1 cellular context compared by ENCODE assay signal in genomic region chr16:53775106-53775820, GRCh38.
TF ChIP-seq lines count a peak whose summit lies in the region.

No MANE protein-coding gene starts in this region.

TF ChIP-seq in GM23338, 12 proteins besides CTCF, POLR2A, EP300 and RAD21 (continued from another document):
- TF ChIP-seq, protein P1, sequence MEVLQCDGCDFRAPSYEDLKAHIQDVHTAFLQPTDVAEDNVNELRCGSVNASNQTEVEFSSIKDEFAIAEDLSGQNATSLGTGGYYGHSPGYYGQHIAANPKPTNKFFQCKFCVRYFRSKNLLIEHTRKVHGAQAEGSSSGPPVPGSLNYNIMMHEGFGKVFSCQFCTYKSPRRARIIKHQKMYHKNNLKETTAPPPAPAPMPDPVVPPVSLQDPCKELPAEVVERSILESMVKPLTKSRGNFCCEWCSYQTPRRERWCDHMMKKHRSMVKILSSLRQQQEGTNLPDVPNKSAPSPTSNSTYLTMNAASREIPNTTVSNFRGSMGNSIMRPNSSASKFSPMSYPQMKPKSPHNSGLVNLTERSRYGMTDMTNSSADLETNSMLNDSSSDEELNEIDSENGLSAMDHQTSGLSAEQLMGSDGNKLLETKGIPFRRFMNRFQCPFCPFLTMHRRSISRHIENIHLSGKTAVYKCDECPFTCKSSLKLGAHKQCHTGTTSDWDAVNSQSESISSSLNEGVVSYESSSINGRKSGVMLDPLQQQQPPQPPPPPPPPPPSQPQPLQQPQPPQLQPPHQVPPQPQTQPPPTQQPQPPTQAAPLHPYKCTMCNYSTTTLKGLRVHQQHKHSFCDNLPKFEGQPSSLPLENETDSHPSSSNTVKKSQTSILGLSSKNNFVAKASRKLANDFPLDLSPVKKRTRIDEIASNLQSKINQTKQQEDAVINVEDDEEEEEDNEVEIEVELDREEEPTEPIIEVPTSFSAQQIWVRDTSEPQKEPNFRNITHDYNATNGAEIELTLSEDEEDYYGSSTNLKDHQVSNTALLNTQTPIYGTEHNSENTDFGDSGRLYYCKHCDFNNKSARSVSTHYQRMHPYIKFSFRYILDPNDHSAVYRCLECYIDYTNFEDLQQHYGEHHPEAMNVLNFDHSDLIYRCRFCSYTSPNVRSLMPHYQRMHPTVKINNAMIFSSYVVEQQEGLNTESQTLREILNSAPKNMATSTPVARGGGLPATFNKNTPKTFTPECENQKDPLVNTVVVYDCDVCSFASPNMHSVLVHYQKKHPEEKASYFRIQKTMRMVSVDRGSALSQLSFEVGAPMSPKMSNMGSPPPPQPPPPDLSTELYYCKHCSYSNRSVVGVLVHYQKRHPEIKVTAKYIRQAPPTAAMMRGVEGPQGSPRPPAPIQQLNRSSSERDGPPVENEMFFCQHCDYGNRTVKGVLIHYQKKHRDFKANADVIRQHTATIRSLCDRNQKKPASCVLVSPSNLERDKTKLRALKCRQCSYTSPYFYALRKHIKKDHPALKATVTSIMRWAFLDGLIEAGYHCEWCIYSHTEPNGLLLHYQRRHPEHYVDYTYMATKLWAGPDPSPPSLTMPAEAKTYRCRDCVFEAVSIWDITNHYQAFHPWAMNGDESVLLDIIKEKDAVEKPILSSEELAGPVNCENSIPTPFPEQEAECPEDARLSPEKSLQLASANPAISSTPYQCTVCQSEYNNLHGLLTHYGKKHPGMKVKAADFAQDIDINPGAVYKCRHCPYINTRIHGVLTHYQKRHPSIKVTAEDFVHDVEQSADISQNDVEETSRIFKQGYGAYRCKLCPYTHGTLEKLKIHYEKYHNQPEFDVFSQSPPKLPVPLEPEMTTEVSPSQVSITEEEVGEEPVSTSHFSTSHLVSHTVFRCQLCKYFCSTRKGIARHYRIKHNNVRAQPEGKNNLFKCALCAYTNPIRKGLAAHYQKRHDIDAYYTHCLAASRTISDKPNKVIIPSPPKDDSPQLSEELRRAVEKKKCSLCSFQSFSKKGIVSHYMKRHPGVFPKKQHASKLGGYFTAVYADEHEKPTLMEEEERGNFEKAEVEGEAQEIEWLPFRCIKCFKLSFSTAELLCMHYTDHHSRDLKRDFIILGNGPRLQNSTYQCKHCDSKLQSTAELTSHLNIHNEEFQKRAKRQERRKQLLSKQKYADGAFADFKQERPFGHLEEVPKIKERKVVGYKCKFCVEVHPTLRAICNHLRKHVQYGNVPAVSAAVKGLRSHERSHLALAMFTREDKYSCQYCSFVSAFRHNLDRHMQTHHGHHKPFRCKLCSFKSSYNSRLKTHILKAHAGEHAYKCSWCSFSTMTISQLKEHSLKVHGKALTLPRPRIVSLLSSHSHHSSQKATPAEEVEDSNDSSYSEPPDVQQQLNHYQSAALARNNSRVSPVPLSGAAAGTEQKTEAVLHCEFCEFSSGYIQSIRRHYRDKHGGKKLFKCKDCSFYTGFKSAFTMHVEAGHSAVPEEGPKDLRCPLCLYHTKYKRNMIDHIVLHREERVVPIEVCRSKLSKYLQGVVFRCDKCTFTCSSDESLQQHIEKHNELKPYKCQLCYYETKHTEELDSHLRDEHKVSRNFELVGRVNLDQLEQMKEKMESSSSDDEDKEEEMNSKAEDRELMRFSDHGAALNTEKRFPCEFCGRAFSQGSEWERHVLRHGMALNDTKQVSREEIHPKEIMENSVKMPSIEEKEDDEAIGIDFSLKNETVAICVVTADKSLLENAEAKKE (CRISPR knock-in tag; IDR thresholded peaks at IDR 0.05), result no peak
- TF ChIP-seq POLR2AphosphoS5 (IDR thresholded peaks at IDR 0.05; ENCODE audit: low read depth), result no peak
